2 cellular contexts compared by ENCODE assay signal in the genomic region with DNA sequence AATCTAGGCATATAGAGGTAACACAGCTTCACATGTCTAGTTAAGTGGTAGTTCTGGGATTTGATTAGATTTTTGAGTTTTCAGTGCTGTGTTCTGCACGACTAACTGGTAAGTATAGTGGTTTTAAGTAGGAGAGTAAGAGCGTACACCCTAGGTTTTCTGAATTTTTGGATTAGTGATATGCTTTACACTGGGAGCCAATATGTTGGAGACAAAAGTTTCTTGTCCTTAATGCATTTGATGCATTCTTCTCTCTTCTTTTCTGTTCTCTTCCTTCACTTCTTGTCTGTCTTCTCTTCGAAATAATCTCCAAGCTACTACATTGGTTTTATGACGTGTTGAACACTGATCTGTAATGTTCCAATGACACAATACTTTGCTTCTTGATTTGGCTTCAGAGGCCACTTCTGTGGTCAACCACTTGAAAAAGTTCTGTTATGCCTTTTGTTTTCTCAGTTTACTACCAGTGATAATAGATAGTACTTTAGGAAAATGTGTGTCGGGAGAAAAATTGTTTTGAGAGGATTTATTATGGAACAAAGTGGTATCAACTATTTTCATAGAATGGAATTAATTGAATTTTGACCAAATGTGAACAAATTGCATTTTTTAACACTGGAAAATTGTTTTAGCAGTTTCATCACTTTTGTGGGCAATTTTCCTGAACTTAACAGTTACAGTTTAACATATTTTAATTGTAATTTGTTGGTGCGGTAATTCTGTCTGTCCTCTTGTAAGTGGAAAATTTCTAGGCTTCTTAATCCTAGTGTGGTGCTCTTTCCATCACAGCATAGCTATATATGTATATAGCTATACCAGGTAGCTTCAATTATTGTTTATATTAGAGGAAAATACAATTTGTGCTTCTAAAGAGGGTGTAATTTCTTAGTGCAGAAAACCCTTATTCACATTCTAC.
TF ChIP-seq lines count a peak whose summit lies in the region.

No MANE protein-coding gene starts in this region.

TF ChIP-seq in HCT116, 20 proteins besides CTCF, POLR2A, EP300 and RAD21 (continued from another document):
- TF ChIP-seq ZBTB33 (IDR thresholded peaks at IDR 0.05; ENCODE audit: extremely low read depth, insufficient replicate concordance, low read length), result no peak
- TF ChIP-seq, protein P1, sequence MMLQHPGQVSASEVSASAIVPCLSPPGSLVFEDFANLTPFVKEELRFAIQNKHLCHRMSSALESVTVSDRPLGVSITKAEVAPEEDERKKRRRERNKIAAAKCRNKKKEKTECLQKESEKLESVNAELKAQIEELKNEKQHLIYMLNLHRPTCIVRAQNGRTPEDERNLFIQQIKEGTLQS (IDR thresholded peaks at IDR 0.05), result no peak
- no peak for TF ChIP-seq ELF1 (IDR thresholded peaks at IDR 0.05; ENCODE audit: borderline replicate concordance, low read depth)
- no peak for TF ChIP-seq YY1 (IDR thresholded peaks at IDR 0.05; ENCODE audit: extremely low read depth, insufficient replicate concordance, low read depth, low read length)
- TF ChIP-seq SRF (IDR thresholded peaks at IDR 0.05; ENCODE audit: low read depth), result no peak
- no peak for TF ChIP-seq CBX3 (IDR thresholded peaks at IDR 0.05; ENCODE audit: low read depth)
- TF ChIP-seq EZH2 (IDR thresholded peaks at IDR 0.05), result no peak
- no peak for TF ChIP-seq TCF7L2 (IDR thresholded peaks at IDR 0.05; ENCODE audit: borderline replicate concordance, extremely low read depth, insufficient read depth, insufficient read length)
- no peak for TF ChIP-seq EGR1 (IDR thresholded peaks at IDR 0.05; ENCODE audit: low read depth)
- TF ChIP-seq SIN3A (IDR thresholded peaks at IDR 0.05; ENCODE audit: low read depth), result no peak
- TF ChIP-seq FOSL1 (IDR thresholded peaks at IDR 0.05; ENCODE audit: low read depth), result no peak

TF ChIP-seq in WTC11, 78 proteins besides CTCF, POLR2A, EP300 and RAD21 (continued from another document):
- TF ChIP-seq FOXP1 (CRISPR knock-in tag; IDR thresholded peaks at IDR 0.05; ENCODE audit: borderline replicate concordance), result no peak
- no peak for TF ChIP-seq E2F5 (CRISPR knock-in tag; IDR thresholded peaks at IDR 0.05)
- TF ChIP-seq, protein P2, sequence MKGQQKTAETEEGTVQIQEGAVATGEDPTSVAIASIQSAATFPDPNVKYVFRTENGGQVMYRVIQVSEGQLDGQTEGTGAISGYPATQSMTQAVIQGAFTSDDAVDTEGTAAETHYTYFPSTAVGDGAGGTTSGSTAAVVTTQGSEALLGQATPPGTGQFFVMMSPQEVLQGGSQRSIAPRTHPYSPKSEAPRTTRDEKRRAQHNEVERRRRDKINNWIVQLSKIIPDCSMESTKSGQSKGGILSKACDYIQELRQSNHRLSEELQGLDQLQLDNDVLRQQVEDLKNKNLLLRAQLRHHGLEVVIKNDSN (CRISPR knock-in tag; IDR thresholded peaks at IDR 0.05), result no peak
- no peak for TF ChIP-seq ZNF263 (CRISPR knock-in tag; IDR thresholded peaks at IDR 0.05; ENCODE audit: low read depth)
- TF ChIP-seq TP53 (CRISPR knock-in tag; IDR thresholded peaks at IDR 0.05), result no peak
TF ChIP-seq in WTC11: peak in this region for 0.
